Comparison of ENCODE assay signal across 9 cellular contexts in genomic region chr17:47949951-47950350, GRCh38. TPM values are rescaled to one million over a fixed set of nuclear protein-coding genes. Genes with fewer than 3 reads are reported as not detected.
DNase-seq lines count a peak whose midpoint lies in the region; ATAC-seq, FAIRE-seq and TF ChIP-seq lines count a peak whose summit lies in the region.
"Had no signal": no experiment of that assay in that cellular context is flagged by ENCODE, and none has a peak within 500 bp of the region (broad histone marks: within the 10 kb centered on the region; RNA-seq: fewer than 3 reads in every experiment).

No MANE protein-coding gene starts in this region.

- CTCF ChIA-PET in OCI-LY7 (lab: Charles Lee; ENCODE audit: unreplicated experiment) = interaction anchor here (0.8 to 1.6 kb wide), 2 partner anchors 9 to 20 kb away, joined by 3 to 4 read pairs; partner anchors contain the start of gene PNPO

- H3K27ac Mint-ChIP-seq in activated T-cell treated with anti-CD3 and anti-CD28 coated beads, Interleukin-2, amount 50 U/mL, for 24 hours = peak overlapping the region; percentile 68

- intact Hi-C loops in OCI-LY7 (cut with micrococcal nuclease; ENCODE audit: unreplicated experiment) = loop anchor here (1.0 kb wide), 2 partner anchors 20 to 68 kb away; no protein-coding TSS in a partner anchor

- TF ChIP-seq EP300 in suprapubic skin (IDR thresholded peaks at IDR 0.05) = no peak

- DNase-seq in activated T-cell treated with anti-CD3 and anti-CD28 coated beads, Interleukin-2, amount 50 U/mL, for 24 hours = no peak
- DNase-seq in activated T-cell treated with anti-CD3 and anti-CD28 coated beads for 4 hours = no peak
- DNase-seq in OCI-LY7 (ENCODE audit: low spot score) = peak; percentile 17
- no peak for DNase-seq in keratinocyte (ENCODE audit: low read depth, low spot score)
- no peak for DNase-seq in suprapubic skin (ENCODE audit: low spot score in 2 of 2)
- DNase-seq in D341Med (ENCODE audit: low spot score) = no peak
- no peak for DNase-seq in NCI-H1930 (lab: John Stamatoyannopoulos, UW)

- peak overlapping the region; percentile 64 for H3K9ac ChIP-seq in keratinocyte (ENCODE audit: control insufficient read depth, extremely low read depth, insufficient read depth, low read length)

- H3K4me1 Mint-ChIP-seq in activated T-cell treated with anti-CD3 and anti-CD28 coated beads, Interleukin-2, amount 50 U/mL, for 24 hours (ENCODE audit: low read depth) = peaks cover 41% of the 10 kb centered on the region

- H3K9me3 Mint-ChIP-seq in activated T-cell treated with anti-CD3 and anti-CD28 coated beads, Interleukin-2, amount 50 U/mL, for 24 hours = no peaks in the 10 kb centered on the region
- H3K9me3 Mint-ChIP-seq: stimulated activated naive CD8-positive, alpha-beta T cell treated with anti-CD3 and anti-CD28 coated beads, Interleukin-15, Interleukin-2, amounts not matched to agents 100 ng/mL and 50 ng/mL, for 24 hours had no signal

- H3K79me2 ChIP-seq in OCI-LY7 (ENCODE audit: insufficient read depth, low read depth, low read length) (no peaks in the 10 kb centered on the region), keratinocyte (ENCODE audit: control insufficient read depth, insufficient read depth, low read length) (no peaks in the 10 kb centered on the region)

- ATAC-seq in GM19035 (IDR thresholded peaks at IDR 0.05; ENCODE audit: unreplicated experiment) = no peak

- no peak overlapping the region for H3K4me3 Mint-ChIP-seq in activated T-cell treated with anti-CD3 and anti-CD28 coated beads, Interleukin-2, amount 50 U/mL, for 24 hours
- H3K4me3 Mint-ChIP-seq: stimulated activated naive CD8-positive, alpha-beta T cell treated with anti-CD3 and anti-CD28 coated beads, Interleukin-15, Interleukin-2, amounts not matched to agents 100 ng/mL and 50 ng/mL, for 24 hours had no signal

- 51% methylated on average over 3 of the region's 3 CpGs for WGBS in suprapubic skin

- H3K9me3 ChIP-seq in OCI-LY7 (ENCODE audit: low read length) (no peaks in the 10 kb centered on the region), keratinocyte (ENCODE audit: control insufficient read depth, low read depth, low read length) (no peaks in the 10 kb centered on the region), suprapubic skin (no peaks in the 10 kb centered on the region)

- no peak for FAIRE-seq in keratinocyte (lab: Jason Lieb, UNC)

- H3K4me1 ChIP-seq in OCI-LY7 (ENCODE audit: insufficient read depth, low read length, poor library complexity, severe bottlenecking) (peaks cover 24% of the 10 kb centered on the region), keratinocyte (ENCODE audit: control insufficient read depth, extremely low read depth, insufficient read depth, low read length) (peaks cover 19% of the 10 kb centered on the region), suprapubic skin (peaks cover 26% of the 10 kb centered on the region)

- no peaks in the 10 kb centered on the region for H3K9me2 ChIP-seq in OCI-LY7 (ENCODE audit: insufficient read depth, low read length)

- dilution Hi-C loops in keratinocyte (cut with MboI; ENCODE audit: extremely low pct_ligation_motif_present, low sequenced_read_pairs) = no loop called here

- H3K4me3 ChIP-seq in OCI-LY7 (ENCODE audit: low read depth, low read length, poor library complexity, severe bottlenecking) = no peak overlapping the region
- no peak overlapping the region for H3K4me3 ChIP-seq in keratinocyte (ENCODE audit: control insufficient read depth in 2 of 3, extremely low read depth in 1 of 3, insufficient read depth in 2 of 3, low read depth in 1 of 3, low read length in 3 of 3)
- no peak overlapping the region for H3K4me3 ChIP-seq in suprapubic skin

- H3K4me2 ChIP-seq in OCI-LY7 (ENCODE audit: low read length) = peak overlapping the region; percentile 54; the same call in 1 of the 2 replicates
- peak overlapping the region; percentile 76 for H3K4me2 ChIP-seq in keratinocyte (ENCODE audit: control insufficient read depth, extremely low read depth, insufficient read depth, low read depth, low read length)

- H3K27me3 ChIP-seq in keratinocyte (ENCODE audit: control insufficient read depth, extremely low read depth, insufficient read depth, low read length) = no peaks in the 10 kb centered on the region
- H3K27me3 ChIP-seq in suprapubic skin = no peaks in the 10 kb centered on the region

- H3K27me3 Mint-ChIP-seq in activated T-cell treated with anti-CD3 and anti-CD28 coated beads, Interleukin-2, amount 50 U/mL, for 24 hours = no peaks in the 10 kb centered on the region
- H3K27me3 Mint-ChIP-seq: stimulated activated naive CD8-positive, alpha-beta T cell treated with anti-CD3 and anti-CD28 coated beads, Interleukin-15, Interleukin-2, amounts not matched to agents 100 ng/mL and 50 ng/mL, for 24 hours had no signal

- no peaks in the 10 kb centered on the region for H3K9me1 ChIP-seq in keratinocyte (ENCODE audit: control insufficient read depth, extremely low read depth, insufficient read depth, low read length)

- POLR2A ChIA-PET in OCI-LY7 (lab: Charles Lee) = interaction anchor here (0.6 to 1.9 kb wide), 5 partner anchors 9 to 69 kb away, joined by 3 to 5 read pairs (median 3); partner anchors contain the start of genes CDK5RAP3 and PNPO

- no peak for TF ChIP-seq POLR2A in suprapubic skin (IDR thresholded peaks at IDR 0.05)

- H3K27ac ChIP-seq in OCI-LY7 (ENCODE audit: low read depth, low read length, poor library complexity, severe bottlenecking) (peak overlapping the region; percentile 6), keratinocyte (ENCODE audit: control insufficient read depth, insufficient read depth, low read length) (peak overlapping the region; percentile 52), suprapubic skin (peak overlapping the region; percentile 69)

- H3K36me3 Mint-ChIP-seq in activated T-cell treated with anti-CD3 and anti-CD28 coated beads, Interleukin-2, amount 50 U/mL, for 24 hours (ENCODE audit: low read depth) = peaks cover 82% of the 10 kb centered on the region

- H3K36me3 ChIP-seq in OCI-LY7 (ENCODE audit: insufficient read depth, low read length) (peaks cover 34% of the 10 kb centered on the region), keratinocyte (ENCODE audit: control insufficient read depth in 2 of 2, extremely low read depth in 1 of 2, insufficient read depth in 2 of 2, low read length in 2 of 2) (peaks cover 20 to 39% of the 10 kb centered on the region in 2 experiments), suprapubic skin (peaks cover 12% of the 10 kb centered on the region)

- no TSS peak for BruUV-seq in OCI-LY7 (replicated peaks; lab: Mats Ljungman, UMichigan)

- H4K20me1 ChIP-seq in OCI-LY7 (ENCODE audit: insufficient read depth, low read length) = no peaks in the 10 kb centered on the region
- H4K20me1 ChIP-seq in keratinocyte (ENCODE audit: control insufficient read depth, extremely low read depth, insufficient read depth, low read length) = no peaks in the 10 kb centered on the region

- TF ChIP-seq CTCF in OCI-LY7 (conservative IDR thresholded peaks at IDR 0.05; ENCODE audit: low read length) (no peak), keratinocyte (optimal IDR thresholded peaks at IDR 0.05 in 1 of 3, IDR thresholded peaks at IDR 0.05 in 1 of 3, conservative IDR thresholded peaks at IDR 0.05 in 1 of 3; ENCODE audit: extremely low read depth in 1 of 3, insufficient read depth in 2 of 3, low read length in 3 of 3) (no peak), suprapubic skin (IDR thresholded peaks at IDR 0.05) (no peak)

- H2AFZ ChIP-seq in OCI-LY7 (ENCODE audit: low read length) (peak overlapping the region; percentile 52; the same call in 1 of the 2 replicates), keratinocyte (ENCODE audit: control insufficient read depth, low read length) (no peak overlapping the region)

RNA-seq across cellular contexts. Expression of gene PRR15L, which starts 7.7 kb away (rescaled TPM):
- not detected in 2 replicates for total RNA-seq in OCI-LY7 (2014; rRNA removed; shearing (Covaris generic))
- total RNA-seq in OCI-LY7 (2022) = not detected in 2 replicates
- polyA plus RNA-seq in keratinocyte = 0.06 to 0.24 TPM (median 0.16 TPM) in 3 replicates
- not detected for polyA plus RNA-seq in keratinocyte (2011; ENCODE audit: low read depth)
- polyA plus RNA-seq in keratinocyte (2011; cell fraction: cytosol; rRNA removed) = 0.06 and 0.28 TPM in 2 replicates
- polyA plus RNA-seq in keratinocyte (2011; cell fraction: nucleus; rRNA removed) = 0.15 and 0.19 TPM in 2 replicates
- polyA plus RNA-seq in keratinocyte (2012; ENCODE audit: low replicate concordance) = 0.11 and 0.48 TPM in 2 replicates
- polyA minus RNA-seq in keratinocyte = not detected in 3 replicates
- polyA minus RNA-seq in keratinocyte (2011; cell fraction: cytosol; rRNA and poly(A)+ RNA removed) = not detected
- polyA minus RNA-seq in keratinocyte (2011; cell fraction: nucleus; rRNA and poly(A)+ RNA removed) = 0.78 TPM in 1 of 2 replicates, not detected in the other
- total RNA-seq in suprapubic skin = 10 to 100 TPM; 11.4 to 27.1 (median 21.8) TPM

RNA-seq across cellular contexts. Expression of gene PNPO, which starts 8.6 kb away (rescaled TPM):
- 14.0 and 14.7 TPM in 2 replicates for total RNA-seq in OCI-LY7 (2014; rRNA removed; shearing (Covaris generic))
- total RNA-seq in OCI-LY7 (2022) = 30.4 and 33.8 TPM in 2 replicates
- 35.5 to 71.9 TPM (median 41.1 TPM) in 3 replicates for polyA plus RNA-seq in keratinocyte
- polyA plus RNA-seq in keratinocyte (2011; ENCODE audit: low read depth) = 5.4 TPM
- 41.4 and 45.0 TPM in 2 replicates for polyA plus RNA-seq in keratinocyte (2011; cell fraction: cytosol; rRNA removed)
- 31.6 and 37.0 TPM in 2 replicates for polyA plus RNA-seq in keratinocyte (2011; cell fraction: nucleus; rRNA removed)
- 19.8 and 30.0 TPM in 2 replicates for polyA plus RNA-seq in keratinocyte (2012; ENCODE audit: low replicate concordance)
- 54.3 to 92.5 TPM (median 80.0 TPM) in 3 replicates for polyA minus RNA-seq in keratinocyte
- polyA minus RNA-seq in keratinocyte (2011; cell fraction: cytosol; rRNA and poly(A)+ RNA removed) = 65.0 TPM
- 19.4 and 26.8 TPM in 2 replicates for polyA minus RNA-seq in keratinocyte (2011; cell fraction: nucleus; rRNA and poly(A)+ RNA removed)
- total RNA-seq in suprapubic skin = 10 to 100 TPM; 14.6 to 33.6 (median 24.7) TPM

RNA-seq across cellular contexts. Expression of gene CDK5RAP3, which starts 21.0 kb away (rescaled TPM):
- 241 and 312 TPM in 2 replicates for total RNA-seq in OCI-LY7 (2014; rRNA removed; shearing (Covaris generic))
- total RNA-seq in OCI-LY7 (2022) = 254 and 256 TPM in 2 replicates
- polyA plus RNA-seq in keratinocyte = 62.7 to 79.4 TPM (median 63.9 TPM) in 3 replicates
- polyA plus RNA-seq in keratinocyte (2011; ENCODE audit: low read depth) = 69.5 TPM
- 24.8 and 26.8 TPM in 2 replicates for polyA plus RNA-seq in keratinocyte (2011; cell fraction: cytosol; rRNA removed)
- polyA plus RNA-seq in keratinocyte (2011; cell fraction: nucleus; rRNA removed) = 316 and 363 TPM in 2 replicates
- 58.2 and 79.6 TPM in 2 replicates for polyA plus RNA-seq in keratinocyte (2012; ENCODE audit: low replicate concordance)
- 39.3 to 66.2 TPM (median 50.9 TPM) in 3 replicates for polyA minus RNA-seq in keratinocyte
- polyA minus RNA-seq in keratinocyte (2011; cell fraction: cytosol; rRNA and poly(A)+ RNA removed) = 18.8 TPM
- polyA minus RNA-seq in keratinocyte (2011; cell fraction: nucleus; rRNA and poly(A)+ RNA removed) = 39.1 and 52.5 TPM in 2 replicates
- total RNA-seq in suprapubic skin = 100 to 1,000 TPM; 100 to 296 (median 142) TPM

RNA-seq across cellular contexts. Expression of gene SP2, which starts 53.9 kb away (rescaled TPM):
- total RNA-seq in OCI-LY7 (2014; rRNA removed; shearing (Covaris generic)) = 2.3 and 5.8 TPM in 2 replicates
- total RNA-seq in OCI-LY7 (2022) (22.1 and 24.1 TPM in 2 replicates), suprapubic skin (10 to 100 TPM in 2 of 4 donors, 1 to 10 TPM in 2; 6.9 to 12.7 (median 9.8) TPM)
- 1.4 to 3.9 TPM (median 2.1 TPM) in 3 replicates for polyA plus RNA-seq in keratinocyte
- polyA plus RNA-seq in keratinocyte (2011; ENCODE audit: low read depth) = 3.3 TPM
- polyA plus RNA-seq in keratinocyte (2011; cell fraction: cytosol; rRNA removed) = 4.6 and 5.4 TPM in 2 replicates
- 12.5 and 13.3 TPM in 2 replicates for polyA plus RNA-seq in keratinocyte (2011; cell fraction: nucleus; rRNA removed)
- 9.8 and 11.7 TPM in 2 replicates for polyA plus RNA-seq in keratinocyte (2012; ENCODE audit: low replicate concordance)
- 3.7 to 19.6 TPM (median 4.8 TPM) in 3 replicates for polyA minus RNA-seq in keratinocyte
- polyA minus RNA-seq in keratinocyte (2011; cell fraction: cytosol; rRNA and poly(A)+ RNA removed) = 6.7 TPM
- polyA minus RNA-seq in keratinocyte (2011; cell fraction: nucleus; rRNA and poly(A)+ RNA removed) = 1.9 and 3.6 TPM in 2 replicates

Comparison
In these comparisons a context has a peak if more than half of its experiments do, and no peak if none do; other contexts are left out.
1. H3K27ac ChIP-seq: peak in every context shown above with its lines; median percentile 69 in suprapubic skin; 52 in keratinocyte; 6 in OCI-LY7.
2. RNA of gene PRR15L, which starts 7.7 kb away (total RNA-seq): 11.4 to 27.1 TPM in suprapubic skin; not detected in OCI-LY7; every median in the first group is over 10 times any median in the second.